ENCODE assay signal across 28 cellular contexts in genomic region chr2:237065062-237065360, GRCh38.
"Had no signal": no experiment of that assay in that cellular context is flagged by ENCODE, and none has a peak within 500 bp of the region (broad histone marks: within the 10 kb centered on the region; RNA-seq: fewer than 3 reads in every experiment).

No MANE protein-coding gene starts in this region.

- H3K36me3 ChIP-seq: adrenal gland, breast epithelium, colonic mucosa, SJSA1 had no signal

- H3K9me3 ChIP-seq: adrenal gland, breast epithelium, colonic mucosa, SJSA1 had no signal

- H3K4me1 ChIP-seq: adrenal gland, colonic mucosa had no signal

- ATAC-seq: activated CD8-positive, alpha-beta T cell treated with anti-CD3 and anti-CD28 coated beads, Interleukin-2, amount 10 ng/mL, durations not matched to agents 7 days and 5 days; Panc1; Right ventricle myocardium inferior; WTC11 had no signal

- H3K4me3 ChIP-seq: adrenal gland, breast epithelium, colonic mucosa, SJSA1 had no signal

- H3K27me3 ChIP-seq: adrenal gland, breast epithelium, colonic mucosa, SJSA1 had no signal

- H3K27ac ChIP-seq: adrenal gland, breast epithelium, colonic mucosa, SJSA1 had no signal

- DNase-seq: activated CD4-positive, alpha-beta T cell treated with anti-CD3 and anti-CD28 coated beads for 48 hours; activated CD4-positive, alpha-beta T cell treated with anti-CD3 and anti-CD28 coated beads, Interleukin-2, amount 50 U/mL, for 4 hours; activated CD4-positive, CD25-positive, alpha-beta regulatory T cell treated with anti-CD3 and anti-CD28 coated beads, Interleukin-2, amount 50 U/mL, for 72 hours; activated CD8-positive, alpha-beta memory T cell treated with anti-CD3 and anti-CD28 coated beads, Interleukin-2, amount 50 U/mL, for 48 hours; activated naive CD4-positive, alpha-beta T cell treated with anti-CD3 and anti-CD28 coated beads, Interleukin-2, amount 50 U/mL, for 16 hours; activated naive CD8-positive, alpha-beta T cell treated with anti-CD3 and anti-CD28 coated beads, Interleukin-2, amount 10 ng/mL, durations not matched to agents 7 days and 5 days; activated T-cell treated with anti-CD3 and anti-CD28 coated beads, Interleukin-2, amount 50 U/mL, for 1 hour; adrenal gland; aorta; caudate nucleus; colonic mucosa; Karpas-422; NCI-H1105; NCI-H1436; NCI-H1694 treated with DMSO at 0.1 percent for 48 hours; NCI-H2029 treated with DMSO at 0.1 percent for 48 hours; NCI-H345; NCI-H510A; NCI-H526 treated with DMSO at 0.1 percent for 48 hours; NK-92 treated with Interleukin-12 subunit alpha and Interleukin-12 subunit beta, amount 100 ng/mL, for 24 hours; OCI-M1; RPMI8226 had no signal
